1 cellular context compared by ENCODE assay signal in the genomic region with DNA sequence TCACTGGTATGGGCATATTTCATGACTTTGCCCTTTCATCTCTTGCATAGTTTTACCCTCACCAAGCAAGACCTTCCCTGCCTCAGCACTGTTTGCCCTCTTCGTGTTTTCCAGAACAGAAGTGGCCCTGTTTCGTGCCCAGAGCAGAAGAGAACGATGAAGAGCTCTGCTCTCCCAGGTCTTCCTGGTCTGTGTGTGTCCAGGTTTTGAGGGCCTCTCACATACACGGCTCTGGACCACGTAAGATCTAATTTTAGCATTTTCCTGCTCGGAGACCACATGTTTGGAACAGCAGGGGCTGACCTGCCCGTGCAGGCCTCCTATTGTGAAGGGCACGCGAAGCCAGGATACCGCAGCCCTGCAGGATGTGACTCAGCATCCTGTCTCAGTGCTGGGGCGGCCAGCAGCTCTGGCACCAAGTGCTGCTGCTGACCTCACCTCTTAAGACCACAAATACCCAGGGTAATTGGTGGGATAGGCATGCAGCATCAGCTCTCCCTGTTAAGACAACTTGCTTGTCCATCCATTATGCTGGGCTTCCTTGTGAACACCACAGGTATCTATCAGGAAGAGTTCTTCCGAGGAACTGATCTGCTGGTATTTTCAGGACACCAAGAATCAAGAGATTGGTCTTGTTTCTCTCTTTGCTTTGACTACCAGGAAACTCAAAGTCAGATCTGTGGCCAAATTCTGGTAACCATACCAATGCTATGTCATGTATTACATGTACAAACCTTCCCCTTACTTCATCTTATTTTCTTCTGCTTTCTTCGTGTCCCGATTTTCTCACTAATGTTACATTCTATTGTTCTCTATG.
TF ChIP-seq lines count a peak whose summit lies in the region.

No MANE protein-coding gene starts in this region.

TF ChIP-seq in A549, 52 proteins besides CTCF, POLR2A, EP300 and RAD21 (continued from another document):
- TF ChIP-seq, protein P1, sequence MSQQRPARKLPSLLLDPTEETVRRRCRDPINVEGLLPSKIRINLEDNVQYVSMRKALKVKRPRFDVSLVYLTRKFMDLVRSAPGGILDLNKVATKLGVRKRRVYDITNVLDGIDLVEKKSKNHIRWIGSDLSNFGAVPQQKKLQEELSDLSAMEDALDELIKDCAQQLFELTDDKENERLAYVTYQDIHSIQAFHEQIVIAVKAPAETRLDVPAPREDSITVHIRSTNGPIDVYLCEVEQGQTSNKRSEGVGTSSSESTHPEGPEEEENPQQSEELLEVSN (IDR thresholded peaks at IDR 0.05; ENCODE audit: borderline replicate concordance, low read depth): peak; percentile 95
- 0 out of 3 replicates have a peak, but pooled peaks have one; percentile 30 for TF ChIP-seq BCL3 (IDR thresholded peaks at IDR 0.05)
- TF ChIP-seq FOSB (CRISPR knock-in tag; IDR thresholded peaks at IDR 0.05): peak; percentile 79; the same call in 1 of the 2 replicates
- TF ChIP-seq PBX3 (IDR thresholded peaks at IDR 0.05): peak; percentile 55
- TF ChIP-seq HMGXB4 (CRISPR knock-in tag; IDR thresholded peaks at IDR 0.05; ENCODE audit: borderline replicate concordance): no peak
- no peak for TF ChIP-seq RNF2 (IDR thresholded peaks at IDR 0.05; ENCODE audit: borderline replicate concordance, low read depth)
- no peak for TF ChIP-seq RARB (CRISPR knock-in tag; IDR thresholded peaks at IDR 0.05)
- TF ChIP-seq BHLHE40 (IDR thresholded peaks at IDR 0.05; ENCODE audit: low read depth, low read length): peak; percentile 87
- TF ChIP-seq, protein P2, sequence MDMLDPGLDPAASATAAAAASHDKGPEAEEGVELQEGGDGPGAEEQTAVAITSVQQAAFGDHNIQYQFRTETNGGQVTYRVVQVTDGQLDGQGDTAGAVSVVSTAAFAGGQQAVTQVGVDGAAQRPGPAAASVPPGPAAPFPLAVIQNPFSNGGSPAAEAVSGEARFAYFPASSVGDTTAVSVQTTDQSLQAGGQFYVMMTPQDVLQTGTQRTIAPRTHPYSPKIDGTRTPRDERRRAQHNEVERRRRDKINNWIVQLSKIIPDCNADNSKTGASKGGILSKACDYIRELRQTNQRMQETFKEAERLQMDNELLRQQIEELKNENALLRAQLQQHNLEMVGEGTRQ (IDR thresholded peaks at IDR 0.05): peak; percentile 52; the same call in 1 of the 2 replicates
- TF ChIP-seq SREBF2 (IDR thresholded peaks at IDR 0.05): no peak
- TF ChIP-seq POLR2AphosphoS2 (conservative IDR thresholded peaks at IDR 0.05; ENCODE audit: low read length): no peak; the same call in 1 of the 2 replicates
- TF ChIP-seq SMC3 (IDR thresholded peaks at IDR 0.05): peak; percentile 33; the same call in 1 of the 3 replicates
- TF ChIP-seq HEYL (CRISPR knock-in tag; IDR thresholded peaks at IDR 0.05): peak; percentile 74; the same call in 1 of the 2 replicates
- peak; percentile 38; the same call in 1 of the 2 replicates for TF ChIP-seq NPAS2 (CRISPR knock-in tag; IDR thresholded peaks at IDR 0.05; ENCODE audit: borderline replicate concordance)
- TF ChIP-seq HOXB5 (CRISPR knock-in tag; IDR thresholded peaks at IDR 0.05): peak; percentile 86
- TF ChIP-seq EHF (CRISPR knock-in tag; IDR thresholded peaks at IDR 0.05): peak; percentile 87
- TF ChIP-seq KDM5A (IDR thresholded peaks at IDR 0.05): no peak
- TF ChIP-seq HOXB13 (CRISPR knock-in tag; IDR thresholded peaks at IDR 0.05; ENCODE audit: low read depth): peak; percentile 93
- TF ChIP-seq TP53 (CRISPR knock-in tag; IDR thresholded peaks at IDR 0.05): 0 out of 2 replicates have a peak, but pooled peaks have one; percentile 65
- TF ChIP-seq ATOH8 (CRISPR knock-in tag; IDR thresholded peaks at IDR 0.05; ENCODE audit: low read depth): peak; percentile 87
- TF ChIP-seq ZSCAN20 (CRISPR knock-in tag; IDR thresholded peaks at IDR 0.05): peak; percentile 94
- TF ChIP-seq ZFP36 (IDR thresholded peaks at IDR 0.05; ENCODE audit: borderline replicate concordance, partially characterized antibody): no peak
- no peak for TF ChIP-seq ESRRA (IDR thresholded peaks at IDR 0.05; ENCODE audit: borderline replicate concordance, low read length)
- no peak for TF ChIP-seq EHMT2 (IDR thresholded peaks at IDR 0.05; ENCODE audit: low read depth)
- TF ChIP-seq, protein P3, sequence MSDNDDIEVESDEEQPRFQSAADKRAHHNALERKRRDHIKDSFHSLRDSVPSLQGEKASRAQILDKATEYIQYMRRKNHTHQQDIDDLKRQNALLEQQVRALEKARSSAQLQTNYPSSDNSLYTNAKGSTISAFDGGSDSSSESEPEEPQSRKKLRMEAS (IDR thresholded peaks at IDR 0.05): peak; percentile 99
- TF ChIP-seq, protein P4, sequence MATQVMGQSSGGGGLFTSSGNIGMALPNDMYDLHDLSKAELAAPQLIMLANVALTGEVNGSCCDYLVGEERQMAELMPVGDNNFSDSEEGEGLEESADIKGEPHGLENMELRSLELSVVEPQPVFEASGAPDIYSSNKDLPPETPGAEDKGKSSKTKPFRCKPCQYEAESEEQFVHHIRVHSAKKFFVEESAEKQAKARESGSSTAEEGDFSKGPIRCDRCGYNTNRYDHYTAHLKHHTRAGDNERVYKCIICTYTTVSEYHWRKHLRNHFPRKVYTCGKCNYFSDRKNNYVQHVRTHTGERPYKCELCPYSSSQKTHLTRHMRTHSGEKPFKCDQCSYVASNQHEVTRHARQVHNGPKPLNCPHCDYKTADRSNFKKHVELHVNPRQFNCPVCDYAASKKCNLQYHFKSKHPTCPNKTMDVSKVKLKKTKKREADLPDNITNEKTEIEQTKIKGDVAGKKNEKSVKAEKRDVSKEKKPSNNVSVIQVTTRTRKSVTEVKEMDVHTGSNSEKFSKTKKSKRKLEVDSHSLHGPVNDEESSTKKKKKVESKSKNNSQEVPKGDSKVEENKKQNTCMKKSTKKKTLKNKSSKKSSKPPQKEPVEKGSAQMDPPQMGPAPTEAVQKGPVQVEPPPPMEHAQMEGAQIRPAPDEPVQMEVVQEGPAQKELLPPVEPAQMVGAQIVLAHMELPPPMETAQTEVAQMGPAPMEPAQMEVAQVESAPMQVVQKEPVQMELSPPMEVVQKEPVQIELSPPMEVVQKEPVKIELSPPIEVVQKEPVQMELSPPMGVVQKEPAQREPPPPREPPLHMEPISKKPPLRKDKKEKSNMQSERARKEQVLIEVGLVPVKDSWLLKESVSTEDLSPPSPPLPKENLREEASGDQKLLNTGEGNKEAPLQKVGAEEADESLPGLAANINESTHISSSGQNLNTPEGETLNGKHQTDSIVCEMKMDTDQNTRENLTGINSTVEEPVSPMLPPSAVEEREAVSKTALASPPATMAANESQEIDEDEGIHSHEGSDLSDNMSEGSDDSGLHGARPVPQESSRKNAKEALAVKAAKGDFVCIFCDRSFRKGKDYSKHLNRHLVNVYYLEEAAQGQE (IDR thresholded peaks at IDR 0.05): no peak
- TF ChIP-seq RCOR1 (IDR thresholded peaks at IDR 0.05; ENCODE audit: low read depth, low read length): no peak
